Comparison of ENCODE assay signal across 20 cellular contexts in the genomic region with DNA sequence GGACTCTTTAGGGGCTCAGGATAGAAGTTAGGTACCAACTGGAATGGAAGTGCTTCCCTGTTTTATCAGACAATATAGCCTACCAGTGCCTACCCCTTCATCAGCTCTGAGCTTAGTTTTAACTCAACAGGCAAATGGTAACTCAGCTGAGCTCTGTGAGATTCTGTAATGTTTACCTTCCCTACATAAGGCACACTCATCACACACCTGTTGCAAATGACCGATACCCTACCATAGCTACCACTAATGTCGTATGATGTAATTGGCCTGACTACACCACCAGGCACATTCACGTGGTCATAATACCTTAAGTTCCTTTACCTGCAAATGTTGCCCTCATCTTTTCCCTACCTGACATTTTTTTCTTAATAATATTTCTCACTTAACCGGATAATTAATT.
"Had no signal": no experiment of that assay in that cellular context is flagged by ENCODE, and none has a peak within 500 bp of the region (broad histone marks: within the 10 kb centered on the region; RNA-seq: fewer than 3 reads in every experiment).

No MANE protein-coding gene starts in this region.

- DNase-seq: islet precursor cell; left ventricle myocardium inferior; mucosa of descending colon; naive thymus-derived CD4-positive, alpha-beta T cell; ovary; right lobe of liver; stimulated activated CD4-positive, alpha-beta T cell treated with anti-CD3 and anti-CD28 coated beads, Interleukin-1b, Interleukin-23, amount 100 ng/mL, for 48 hours; stimulated activated CD4-positive, alpha-beta T cell treated with anti-CD3 and anti-CD28 coated beads, Interleukin-2, amount 100 ng/mL, for 48 hours; stimulated activated CD4-positive, alpha-beta T cell treated with anti-CD3 and anti-CD28 coated beads, Interleukin-4, amount 100 ng/mL, for 4 hours; stimulated activated CD8-positive, alpha-beta memory T cell treated with anti-CD3 and anti-CD28 coated beads, Interleukin-4, amount 100 ng/mL, for 48 hours; stimulated activated naive CD4-positive, alpha-beta T cell treated with Interleukin-2 at 50 U/mL for 16 hours; stimulated activated naive CD8-positive, alpha-beta T cell treated with anti-CD3 and anti-CD28 coated beads, Interleukin-15, amount 100 ng/mL, for 72 hours; substantia nigra; uterus had no signal

- H3K4me3 ChIP-seq: left ventricle myocardium inferior, lung, mucosa of descending colon, ovary, right atrium auricular region, right lobe of liver, smooth muscle cell, tibial nerve, uterus had no signal

- H3K36me3 ChIP-seq: left ventricle myocardium inferior, ovary, right atrium auricular region, right lobe of liver, tibial nerve, uterus had no signal

- H3K4me1 ChIP-seq: left ventricle myocardium inferior, right atrium auricular region, right lobe of liver, tibial nerve, uterus had no signal

- H3K27ac ChIP-seq: left ventricle myocardium inferior, ovary, right atrium auricular region, right lobe of liver, tibial nerve, uterus had no signal

- H3K9me3 ChIP-seq: left ventricle myocardium inferior, mucosa of descending colon, ovary, right atrium auricular region, right lobe of liver, tibial nerve, uterus had no signal

- ATAC-seq: mucosa of descending colon; naive thymus-derived CD4-positive, alpha-beta T cell; natural killer cell treated with Interleukin-12 subunit alpha and Interleukin-12 subunit beta and Interleukin-15 and Interleukin-18, amount 100 ng/mL, for 72 hours; right lobe of liver; stimulated activated memory B cell treated with anti-CD40 and anti-IgM and Interleukin-4, amounts not matched to agents 10 μg/mL and 1 μg/mL and 100 μg/mL, for 72 hours; stimulated activated naive CD8-positive, alpha-beta T cell treated with anti-CD3 and anti-CD28 coated beads, Interleukin-15, amount 100 ng/mL, for 72 hours had no signal

- H3K27me3 ChIP-seq: ovary, right atrium auricular region, right lobe of liver, tibial nerve, uterus had no signal
